Comparison of ENCODE assay signal across 19 cellular contexts in genomic region chr2:196370386-196370785, GRCh38.
A peak's percentile ranks its signal among the peaks of the same experiment; 100 is the strongest.
DNase-seq lines count a peak whose midpoint lies in the region; ATAC-seq and TF ChIP-seq lines count a peak whose summit lies in the region.
"Had no signal": no experiment of that assay in that cellular context is flagged by ENCODE, and none has a peak within 500 bp of the region (broad histone marks: within the 10 kb centered on the region; RNA-seq: fewer than 3 reads in every experiment).

No MANE protein-coding gene starts in this region.

- no peak overlapping the region for H3K4me3 Mint-ChIP-seq in activated T-cell treated with anti-CD3 and anti-CD28 coated beads, Interleukin-2, amount 50 U/mL, for 72 hours
- H3K4me3 Mint-ChIP-seq: CD8-positive, alpha-beta memory T cell had no signal

- H3K27ac ChIP-seq in left ventricle myocardium inferior (replicated peaks): peak overlapping the region; percentile 86
- H3K27ac ChIP-seq: BLaER1 had no signal

- H3K27ac Mint-ChIP-seq in activated T-cell treated with anti-CD3 and anti-CD28 coated beads, Interleukin-2, amount 50 U/mL, for 72 hours: no peak overlapping the region
- H3K27ac Mint-ChIP-seq: CD8-positive, alpha-beta memory T cell had no signal

- peaks cover 0 to 2% of the 10 kb centered on the region in 2 donors for H3K36me3 Mint-ChIP-seq in activated T-cell treated with anti-CD3 and anti-CD28 coated beads, Interleukin-2, amount 50 U/mL, for 72 hours (ENCODE audit: insufficient read depth in 2 of 2)

- H3K4me3 ChIP-seq in left ventricle myocardium inferior: no peak overlapping the region
- H3K4me3 ChIP-seq: BLaER1 had no signal

- H3K27me3 Mint-ChIP-seq in activated T-cell treated with anti-CD3 and anti-CD28 coated beads, Interleukin-2, amount 50 U/mL, for 72 hours (ENCODE audit: low read depth): no peaks in the 10 kb centered on the region

- no peak for ATAC-seq in left cardiac atrium
- no peak for ATAC-seq in activated T-cell treated with anti-CD3 and anti-CD28 coated beads, Interleukin-2, amount 50 U/mL, for 72 hours (replicated peaks in 1 of 2)

- no peaks in the 10 kb centered on the region for H3K36me3 ChIP-seq in left ventricle myocardium inferior
- H3K36me3 ChIP-seq: BLaER1 had no signal

- peaks cover 9% of the 10 kb centered on the region in 2 donors for H3K9me3 Mint-ChIP-seq in activated T-cell treated with anti-CD3 and anti-CD28 coated beads, Interleukin-2, amount 50 U/mL, for 72 hours

- TF ChIP-seq CTCF in left ventricle myocardium inferior (IDR thresholded peaks at IDR 0.05; ENCODE audit: borderline replicate concordance): no peak

- H3K27me3 ChIP-seq in left ventricle myocardium inferior (ENCODE audit: low read depth): no peaks in the 10 kb centered on the region
- H3K27me3 ChIP-seq: BLaER1 had no signal

- peaks cover 48% of the 10 kb centered on the region for H3K4me1 ChIP-seq in left ventricle myocardium inferior
- H3K4me1 ChIP-seq: BLaER1 had no signal

- peaks cover 14% of the 10 kb centered on the region for H3K9me3 ChIP-seq in left ventricle myocardium inferior (replicated peaks)

- H3K4me1 Mint-ChIP-seq in activated T-cell treated with anti-CD3 and anti-CD28 coated beads, Interleukin-2, amount 50 U/mL, for 72 hours (ENCODE audit: low read depth): peaks cover 16% of the 10 kb centered on the region
- H3K4me1 Mint-ChIP-seq: CD8-positive, alpha-beta memory T cell had no signal

- no peak for DNase-seq in left ventricle myocardium inferior
- no peak for DNase-seq in left cardiac atrium
- DNase-seq in astrocyte of the hippocampus (ENCODE audit: low read depth, low spot score): peak; percentile 54
- peak; percentile 7 for DNase-seq in glomerular visceral epithelial cell (ENCODE audit: extremely low spot score)
- DNase-seq in DMS79 (lab: John Stamatoyannopoulos, UW): no peak
- no peak for DNase-seq in activated T-cell treated with anti-CD3 and anti-CD28 coated beads, Interleukin-2, amount 50 U/mL, for 72 hours
- no peak for DNase-seq in activated effector memory CD4-positive, alpha-beta T cell treated with anti-CD3 and anti-CD28 coated beads, Interleukin-2, amount 50 U/mL, for 16 hours
- no peak for DNase-seq in NCI-H345 treated with DMSO at 0.1 percent for 48 hours (lab: John Stamatoyannopoulos, UW; ENCODE audit: unreplicated experiment)
- DNase-seq: 8988T; CD8-positive, alpha-beta memory T cell; GOT3; KBM-7; NCI-H1092; NCI-H2107; NCI-H345; NCI-H69; NK-92 treated with Interleukin-12 subunit alpha and Interleukin-12 subunit beta, amount 100 ng/mL, for 24 hours; OCI-M1 had no signal

- intact Hi-C loops in left ventricle myocardium inferior (cut with micrococcal nuclease): no loop called here
- intact Hi-C loops in left cardiac atrium (cut with DNase I): no loop called here

Comparison
In these comparisons a context has a peak if more than half of its experiments do, and no peak if none do; other contexts are left out.
1. DNase-seq: peak in astrocyte of the hippocampus (single experiment) and glomerular visceral epithelial cell (single experiment); none in left ventricle myocardium inferior (single experiment), left cardiac atrium (single experiment), DMS79 (single experiment), activated T-cell treated with anti-CD3 and anti-CD28 coated beads, Interleukin-2, amount 50 U/mL, for 72 hours (0 of 2), activated effector memory CD4-positive, alpha-beta T cell treated with anti-CD3 and anti-CD28 coated beads, Interleukin-2, amount 50 U/mL, for 16 hours (single experiment) and NCI-H345 treated with DMSO at 0.1 percent for 48 hours (single experiment).